32 cellular contexts compared by ENCODE assay signal in the genomic region with DNA sequence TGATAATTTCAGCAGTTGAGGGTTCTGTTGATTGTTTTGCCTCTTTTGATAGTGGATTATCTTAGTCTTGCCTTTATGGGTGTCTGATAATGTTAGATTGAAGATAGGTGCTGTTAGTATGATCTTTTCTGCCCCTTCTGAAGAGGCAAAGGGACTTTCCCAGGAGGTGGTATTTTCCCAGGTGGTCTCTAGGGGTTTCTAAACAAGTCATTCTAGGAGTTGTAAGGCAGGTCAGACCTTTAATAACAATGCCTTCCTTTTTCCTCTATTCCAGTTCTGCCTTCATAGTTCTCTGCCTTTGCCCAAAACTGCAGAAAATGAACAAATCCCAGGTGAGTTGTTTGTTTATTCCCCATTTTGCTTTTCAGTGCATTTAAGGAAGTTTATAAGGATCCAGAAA. TPM values are rescaled to one million over a fixed set of nuclear protein-coding genes. Genes with fewer than 3 reads are reported as not detected.
A peak's percentile ranks its signal among the peaks of the same experiment; 100 is the strongest.
DNase-seq lines count a peak whose midpoint lies in the region; ATAC-seq and TF ChIP-seq lines count a peak whose summit lies in the region.
"Had no signal": no experiment of that assay in that cellular context is flagged by ENCODE, and none has a peak within 500 bp of the region (broad histone marks: within the 10 kb centered on the region; RNA-seq: fewer than 3 reads in every experiment).

No MANE protein-coding gene starts in this region.

- peaks cover 46% of the 10 kb centered on the region for H3K79me2 ChIP-seq in OCI-LY3 (ENCODE audit: low read length)

- H3K9me3 ChIP-seq in OCI-LY3 (ENCODE audit: insufficient read depth, low read length), result peaks cover 12% of the 10 kb centered on the region
- H3K9me3 ChIP-seq: body of pancreas, pancreas, thyroid gland had no signal

- peak overlapping the region; percentile 10; the same call in 1 of the 2 replicates for H3K4me3 ChIP-seq in OCI-LY3 (ENCODE audit: low read length)
- H3K4me3 ChIP-seq: BLaER1, body of pancreas, neural progenitor cell, pancreas, SJSA1, stomach, thyroid gland, vagina had no signal

- peak overlapping the region; percentile 53 for H3K4me2 ChIP-seq in OCI-LY3 (ENCODE audit: low read length)
- H3K4me2 ChIP-seq: BLaER1, neural progenitor cell had no signal

- peaks cover 20% of the 10 kb centered on the region for H3K9me3 Mint-ChIP-seq in stimulated activated naive CD8-positive, alpha-beta T cell treated with anti-CD3 and anti-CD28 coated beads, Interleukin-15, Interleukin-2, amounts not matched to agents 100 ng/mL and 50 ng/mL, for 24 hours
- H3K9me3 Mint-ChIP-seq in stimulated activated naive CD8-positive, alpha-beta T cell treated with anti-CD3 and anti-CD28 coated beads, Interleukin-15, amount 100 ng/mL, for 72 hours, result peaks cover 24 to 34% of the 10 kb centered on the region in 2 donors
- H3K9me3 Mint-ChIP-seq in endothelial cell (ENCODE audit: unreplicated experiment), result peaks cover 10% of the 10 kb centered on the region

- H2AFZ ChIP-seq in OCI-LY3 (ENCODE audit: low read depth, low read length), result no peak overlapping the region
- H2AFZ ChIP-seq: neural progenitor cell had no signal

- H3K27ac Mint-ChIP-seq in stimulated activated naive CD8-positive, alpha-beta T cell treated with anti-CD3 and anti-CD28 coated beads, Interleukin-15, Interleukin-2, amounts not matched to agents 100 ng/mL and 50 ng/mL, for 24 hours, result peak overlapping the region; percentile 86
- H3K27ac Mint-ChIP-seq in stimulated activated naive CD8-positive, alpha-beta T cell treated with anti-CD3 and anti-CD28 coated beads, Interleukin-15, amount 100 ng/mL, for 72 hours, result no peak overlapping the region
- H3K27ac Mint-ChIP-seq in endothelial cell (ENCODE audit: unreplicated experiment), result no peak overlapping the region
- H3K27ac Mint-ChIP-seq: dendritic cell treated with granulocyte-macrophage colony-stimulating factor and Interleukin-4, amounts not matched to agents 40 ng/mL and 50 ng/mL, for 4 days; HFFc6; memory B cell; neural progenitor cell had no signal

- H3K4me1 Mint-ChIP-seq in stimulated activated naive CD8-positive, alpha-beta T cell treated with anti-CD3 and anti-CD28 coated beads, Interleukin-15, Interleukin-2, amounts not matched to agents 100 ng/mL and 50 ng/mL, for 24 hours (ENCODE audit: low read depth), result peaks cover 39% of the 10 kb centered on the region
- H3K4me1 Mint-ChIP-seq in stimulated activated naive CD8-positive, alpha-beta T cell treated with anti-CD3 and anti-CD28 coated beads, Interleukin-15, amount 100 ng/mL, for 72 hours, result peaks cover 39% of the 10 kb centered on the region
- H3K4me1 Mint-ChIP-seq in endothelial cell (ENCODE audit: unreplicated experiment), result peaks cover 15% of the 10 kb centered on the region

- peaks cover 65% of the 10 kb centered on the region for H3K36me3 Mint-ChIP-seq in stimulated activated naive CD8-positive, alpha-beta T cell treated with anti-CD3 and anti-CD28 coated beads, Interleukin-15, Interleukin-2, amounts not matched to agents 100 ng/mL and 50 ng/mL, for 24 hours (ENCODE audit: low read depth)
- peaks cover 37% of the 10 kb centered on the region for H3K36me3 Mint-ChIP-seq in endothelial cell (ENCODE audit: low read depth, unreplicated experiment)

- H3K27me3 Mint-ChIP-seq in stimulated activated naive CD8-positive, alpha-beta T cell treated with anti-CD3 and anti-CD28 coated beads, Interleukin-15, Interleukin-2, amounts not matched to agents 100 ng/mL and 50 ng/mL, for 24 hours, result no peaks in the 10 kb centered on the region
- H3K27me3 Mint-ChIP-seq in stimulated activated naive CD8-positive, alpha-beta T cell treated with anti-CD3 and anti-CD28 coated beads, Interleukin-15, amount 100 ng/mL, for 72 hours, result no peaks in the 10 kb centered on the region
- no peaks in the 10 kb centered on the region for H3K27me3 Mint-ChIP-seq in endothelial cell (ENCODE audit: unreplicated experiment)
- H3K27me3 Mint-ChIP-seq: dendritic cell treated with granulocyte-macrophage colony-stimulating factor and Interleukin-4, amounts not matched to agents 40 ng/mL and 50 ng/mL, for 4 days; memory B cell had no signal

- H3K4me1 ChIP-seq in OCI-LY3 (ENCODE audit: low read length), result peaks cover 18% of the 10 kb centered on the region
- H3K4me1 ChIP-seq: body of pancreas, neural progenitor cell had no signal

- no peak overlapping the region for H3K9ac ChIP-seq in OCI-LY3 (ENCODE audit: low read length)
- H3K9ac ChIP-seq: BLaER1, neural progenitor cell had no signal

- DNase-seq in stimulated activated naive CD8-positive, alpha-beta T cell treated with anti-CD3 and anti-CD28 coated beads, Interleukin-15, amount 100 ng/mL, for 72 hours, result no peak
- no peak for DNase-seq in endothelial cell (ENCODE audit: low spot score)
- DNase-seq in NK-92 treated with Interleukin-12 subunit alpha and Interleukin-12 subunit beta, amount 100 ng/mL, for 24 hours (lab: John Stamatoyannopoulos, UW), result no peak
- DNase-seq in retina, result no peak
- DNase-seq: activated CD4-positive, alpha-beta T cell treated with anti-CD3 and anti-CD28 coated beads, Interleukin-2, amount 50 U/mL, for 1 hour; activated effector memory CD4-positive, alpha-beta T cell treated with Interleukin-2 at 50 U/mL for 16 hours; body of pancreas; GOT3; HFFc6; NCI-H1048; NCI-H1694 treated with DMSO at 0.1 percent for 48 hours; NCI-H446 treated with DMSO at 0.1 percent for 48 hours; NCI-H82; pancreas; RPMI8226; small intestine; stomach; T1000; thyroid gland; WERI-Rb-1 had no signal

- H4K20me1 ChIP-seq in OCI-LY3 (ENCODE audit: insufficient read depth, low read length), result no peaks in the 10 kb centered on the region
- H4K20me1 ChIP-seq: BLaER1 had no signal

- no peaks in the 10 kb centered on the region for H3K27me3 ChIP-seq in OCI-LY3 (ENCODE audit: low read depth, low read length)
- H3K27me3 ChIP-seq: BLaER1, body of pancreas, neural progenitor cell, pancreas, SJSA1, stomach, thyroid gland, vagina had no signal

- H3K36me3 ChIP-seq in OCI-LY3 (replicated peaks; ENCODE audit: low read depth, low read length), result peaks cover 61% of the 10 kb centered on the region
- H3K36me3 ChIP-seq: thyroid gland had no signal

- no peak for ATAC-seq in stimulated activated naive CD8-positive, alpha-beta T cell treated with anti-CD3 and anti-CD28 coated beads, Interleukin-15, amount 100 ng/mL, for 72 hours
- no peak for ATAC-seq in HG03457 (IDR thresholded peaks at IDR 0.05; ENCODE audit: unreplicated experiment)
- ATAC-seq: body of pancreas, esophagus mucosa, left lobe of liver, pancreas had no signal

- no peak for TF ChIP-seq CTCF in OCI-LY3 (IDR thresholded peaks at IDR 0.05; ENCODE audit: low read depth, low read length)
- TF ChIP-seq CTCF in endothelial cell (IDR thresholded peaks at IDR 0.05; ENCODE audit: unreplicated experiment), result no peak

- peak overlapping the region; percentile 80 for H3K27ac ChIP-seq in OCI-LY3 (ENCODE audit: low read length)
- H3K27ac ChIP-seq: BLaER1, body of pancreas, neural progenitor cell, pancreas, SJSA1, stomach, thyroid gland, vagina, WERI-Rb-1 had no signal

- H3K4me3 Mint-ChIP-seq in stimulated activated naive CD8-positive, alpha-beta T cell treated with anti-CD3 and anti-CD28 coated beads, Interleukin-15, Interleukin-2, amounts not matched to agents 100 ng/mL and 50 ng/mL, for 24 hours, result peak overlapping the region; percentile 10
- H3K4me3 Mint-ChIP-seq in stimulated activated naive CD8-positive, alpha-beta T cell treated with anti-CD3 and anti-CD28 coated beads, Interleukin-15, amount 100 ng/mL, for 72 hours, result peak overlapping the region in 1 of 2 donors; percentile 35
- peak overlapping the region; percentile 2 for H3K4me3 Mint-ChIP-seq in endothelial cell (ENCODE audit: unreplicated experiment)
- H3K4me3 Mint-ChIP-seq: dendritic cell treated with granulocyte-macrophage colony-stimulating factor and Interleukin-4, amounts not matched to agents 40 ng/mL and 50 ng/mL, for 4 days; HFFc6; memory B cell; neural progenitor cell had no signal

RNA-seq across cellular contexts. Expression of a gene that starts 4.3 kb away (rescaled TPM):
- total RNA-seq in endothelial cell (ENCODE audit: unreplicated experiment), result 12.0 TPM

RNA-seq across cellular contexts. Expression of a gene that starts 36.1 kb away (rescaled TPM):
- 0.36 TPM for total RNA-seq in endothelial cell (ENCODE audit: unreplicated experiment)

RNA-seq across cellular contexts. Expression of a gene that starts 54.3 kb away (rescaled TPM):
- total RNA-seq in endothelial cell (ENCODE audit: unreplicated experiment), result not detected
- total RNA-seq: esophagus mucosa, fibroblast of villous mesenchyme, HFFc6, SJSA1, stomach, thyroid gland, vagina had no signal
